In the genomic region with DNA sequence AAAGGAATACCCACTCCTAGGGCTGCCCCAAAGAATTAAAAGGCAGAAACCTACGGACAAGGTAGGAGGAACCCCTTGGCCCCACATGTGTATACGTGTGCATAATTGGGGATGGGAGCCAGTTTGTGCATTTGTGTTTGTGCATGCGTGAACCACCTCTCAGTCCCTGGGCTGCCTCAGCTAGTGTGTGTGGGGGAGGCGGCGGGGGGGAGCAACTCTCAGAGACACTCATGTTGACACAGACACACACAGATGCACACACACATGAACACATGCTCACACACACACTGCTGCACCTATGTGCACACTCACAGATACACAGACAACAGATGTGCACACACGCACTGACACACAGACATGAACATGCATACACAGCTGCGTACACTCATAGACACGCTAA, we compare ENCODE assay signal across 1 cellular context.
TF ChIP-seq lines count a peak whose summit lies in the region.

No MANE protein-coding gene starts in this region.

TF ChIP-seq in SK-N-SH, 30 proteins besides CTCF, POLR2A, EP300 and RAD21 (continued from another document):
- TF ChIP-seq IRF3 (IDR thresholded peaks at IDR 0.05; ENCODE audit: low read depth, low read length) (no peak), JUND (IDR thresholded peaks at IDR 0.05) (no peak), RFX5 (IDR thresholded peaks at IDR 0.05; ENCODE audit: low read length) (no peak), MEF2A (IDR thresholded peaks at IDR 0.05; ENCODE audit: borderline replicate concordance, low read depth) (no peak)
- TF ChIP-seq, protein P1, sequence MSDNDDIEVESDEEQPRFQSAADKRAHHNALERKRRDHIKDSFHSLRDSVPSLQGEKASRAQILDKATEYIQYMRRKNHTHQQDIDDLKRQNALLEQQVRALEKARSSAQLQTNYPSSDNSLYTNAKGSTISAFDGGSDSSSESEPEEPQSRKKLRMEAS (IDR thresholded peaks at IDR 0.05; ENCODE audit: low read depth), result no peak
